Comparison of ENCODE assay signal across 8 cellular contexts in genomic region chr9:128457207-128457606, GRCh38. TPM values are rescaled to one million over a fixed set of nuclear protein-coding genes. Genes with fewer than 3 reads are reported as not detected.
A peak's percentile ranks its signal among the peaks of the same experiment; 100 is the strongest.
DNase-seq lines count a peak whose midpoint lies in the region; ATAC-seq and TF ChIP-seq lines count a peak whose summit lies in the region.

No MANE protein-coding gene starts in this region.

- TF ChIP-seq CTCF in VCaP (conservative IDR thresholded peaks at IDR 0.05) (no peak), gastroesophageal sphincter (IDR thresholded peaks at IDR 0.05) (no peak)

- peak overlapping the region; percentile 100 for H3K4me2 ChIP-seq in skeletal muscle satellite cell (ENCODE audit: low read length)

- 0 to 28% methylated on average over 1 to 4 of the region's 14 CpGs for WGBS in gastroesophageal sphincter (ENCODE audit: low coverage in 1 of 2), 2 donors

- H3K9me3 ChIP-seq in gastroesophageal sphincter (no peaks in the 10 kb centered on the region), skeletal muscle satellite cell (replicated peaks; ENCODE audit: low read length) (no peaks in the 10 kb centered on the region)

- DNase-seq in H7 (peak; percentile 85), ACHN (no peak), SK-N-DZ (ENCODE audit: low spot score) (no peak), DMS 273 treated with DMSO at 0.1 percent for 48 hours (lab: John Stamatoyannopoulos, UW) (no peak), HEK293T (ENCODE audit: extremely low spot score) (no peak)

- peak overlapping the region; percentile 89 for H3K9ac ChIP-seq in skeletal muscle satellite cell (ENCODE audit: low read depth, low read length)

- H3K4me1 ChIP-seq in gastroesophageal sphincter = peaks cover 0 to 23% (median 5%) of the 10 kb centered on the region in 3 donors
- peaks cover 9% of the 10 kb centered on the region for H3K4me1 ChIP-seq in skeletal muscle satellite cell (ENCODE audit: control insufficient read depth, insufficient read depth, low read length)

- H3K27ac ChIP-seq in VCaP (peak overlapping the region; percentile 81; the same call in 1 of the 2 replicates), gastroesophageal sphincter (peak overlapping the region in 2 of 4 donors; percentile 91 to 92)

- in situ Hi-C loops in ACHN (cut with HindIII; ENCODE audit: low pct_ligation_motif_present, low pct_unique_long_range_greater_than_20kb, low sequenced_read_pairs) = no loop called here

- CTCF ChIA-PET in HEK293T (lab: Yijun Ruan, JAX) = interaction anchor here (0.7 kb wide), 1 partner anchor 172 kb away, joined by 5 read pairs; no protein-coding TSS in a partner anchor

- POLR2A ChIA-PET in HEK293T (lab: Yijun Ruan, JAX) = no interaction called here

- H3K36me3 ChIP-seq in H7 (replicated peaks; ENCODE audit: control insufficient read depth, insufficient read depth, low read length) (peaks cover 4% of the 10 kb centered on the region), gastroesophageal sphincter (peaks cover 0 to 32% of the 10 kb centered on the region in 2 donors), skeletal muscle satellite cell (ENCODE audit: insufficient read depth, low read length) (peaks cover 16% of the 10 kb centered on the region)

- TF ChIP-seq POLR2A in gastroesophageal sphincter (IDR thresholded peaks at IDR 0.05) = no peak

- peak overlapping the region; percentile 79 for H3K4me3 ChIP-seq in H7 (ENCODE audit: insufficient read depth, low read depth, low read length)
- H3K4me3 ChIP-seq in gastroesophageal sphincter = peak overlapping the region; percentile 56 to 74
- peak overlapping the region; percentile 89 for H3K4me3 ChIP-seq in skeletal muscle satellite cell (ENCODE audit: low read length)

- H3K27me3 ChIP-seq in H7 (ENCODE audit: control insufficient read depth, insufficient read depth, low read length) = peaks cover 43% of the 10 kb centered on the region
- no peaks in the 10 kb centered on the region for H3K27me3 ChIP-seq in gastroesophageal sphincter
- H3K27me3 ChIP-seq in skeletal muscle satellite cell (ENCODE audit: control insufficient read depth, insufficient read depth, low read length) = no peaks in the 10 kb centered on the region

- no peak for ATAC-seq in gastroesophageal sphincter

- TF ChIP-seq EP300 in gastroesophageal sphincter (IDR thresholded peaks at IDR 0.05) = no peak

TF ChIP-seq in HEK293T, 16 proteins besides CTCF, POLR2A, EP300 and RAD21:
- TF ChIP-seq SP1 (IDR thresholded peaks at IDR 0.05) (no peak), TARDBP (IDR thresholded peaks at IDR 0.05) (no peak), NFRKB (IDR thresholded peaks at IDR 0.05) (no peak), ARNT (IDR thresholded peaks at IDR 0.05) (no peak), FOXM1 (IDR thresholded peaks at IDR 0.05; ENCODE audit: borderline replicate concordance) (no peak), SUZ12 (IDR thresholded peaks at IDR 0.05) (no peak), LEF1 (IDR thresholded peaks at IDR 0.05; ENCODE audit: borderline replicate concordance) (no peak), CTBP1 (IDR thresholded peaks at IDR 0.05; ENCODE audit: borderline replicate concordance) (no peak), L3MBTL2 (conservative IDR thresholded peaks at IDR 0.05) (no peak), FOXK2 (IDR thresholded peaks at IDR 0.05) (no peak)
- TF ChIP-seq, protein P1, sequence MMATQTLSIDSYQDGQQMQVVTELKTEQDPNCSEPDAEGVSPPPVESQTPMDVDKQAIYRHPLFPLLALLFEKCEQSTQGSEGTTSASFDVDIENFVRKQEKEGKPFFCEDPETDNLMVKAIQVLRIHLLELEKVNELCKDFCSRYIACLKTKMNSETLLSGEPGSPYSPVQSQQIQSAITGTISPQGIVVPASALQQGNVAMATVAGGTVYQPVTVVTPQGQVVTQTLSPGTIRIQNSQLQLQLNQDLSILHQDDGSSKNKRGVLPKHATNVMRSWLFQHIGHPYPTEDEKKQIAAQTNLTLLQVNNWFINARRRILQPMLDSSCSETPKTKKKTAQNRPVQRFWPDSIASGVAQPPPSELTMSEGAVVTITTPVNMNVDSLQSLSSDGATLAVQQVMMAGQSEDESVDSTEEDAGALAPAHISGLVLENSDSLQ (IDR thresholded peaks at IDR 0.05) = no peak

RNA-seq across cellular contexts. Expression of gene ODF2, which starts 1.4 kb away (rescaled TPM):
- total RNA-seq in H7 (2014; rRNA removed; shearing (Covaris generic)) = 12.0 and 15.8 TPM in 2 replicates
- total RNA-seq in gastroesophageal sphincter = 10 to 100 TPM; 19.7 to 30.1 (median 26.9) TPM
- 41.5 and 41.6 TPM in 2 replicates for total RNA-seq in skeletal muscle satellite cell (2012; rRNA removed)
- polyA plus RNA-seq in SK-N-DZ (2014; cell fraction: cytosol; rRNA removed) = 41.0 and 44.2 TPM in 2 replicates
- polyA plus RNA-seq in SK-N-DZ (2014; cell fraction: nucleus; rRNA removed) = 129 and 152 TPM in 2 replicates

RNA-seq across cellular contexts. Expression of gene CERCAM, which starts 36.5 kb away (rescaled TPM):
- total RNA-seq in H7 (2014; rRNA removed; shearing (Covaris generic)) = 12.6 and 15.5 TPM in 2 replicates
- 10 to 100 TPM; 18.0 to 30.0 (median 28.1) TPM for total RNA-seq in gastroesophageal sphincter
- total RNA-seq in skeletal muscle satellite cell (2012; rRNA removed) = 79.3 and 89.6 TPM in 2 replicates
- polyA plus RNA-seq in SK-N-DZ (2014; cell fraction: cytosol; rRNA removed) = 17.3 and 17.5 TPM in 2 replicates
- polyA plus RNA-seq in SK-N-DZ (2014; cell fraction: nucleus; rRNA removed) = 25.4 and 37.9 TPM in 2 replicates

RNA-seq across cellular contexts. Expression of gene GLE1, which starts 47.3 kb away (rescaled TPM):
- 21.2 and 24.5 TPM in 2 replicates for total RNA-seq in H7 (2014; rRNA removed; shearing (Covaris generic))
- total RNA-seq in gastroesophageal sphincter = 10 to 100 TPM; 18.7 to 32.4 (median 26.9) TPM
- 29.7 and 32.2 TPM in 2 replicates for total RNA-seq in skeletal muscle satellite cell (2012; rRNA removed)
- 31.9 and 33.4 TPM in 2 replicates for polyA plus RNA-seq in SK-N-DZ (2014; cell fraction: cytosol; rRNA removed)
- 15.2 and 17.9 TPM in 2 replicates for polyA plus RNA-seq in SK-N-DZ (2014; cell fraction: nucleus; rRNA removed)
